1 cellular context compared by ENCODE assay signal in the genomic region with DNA sequence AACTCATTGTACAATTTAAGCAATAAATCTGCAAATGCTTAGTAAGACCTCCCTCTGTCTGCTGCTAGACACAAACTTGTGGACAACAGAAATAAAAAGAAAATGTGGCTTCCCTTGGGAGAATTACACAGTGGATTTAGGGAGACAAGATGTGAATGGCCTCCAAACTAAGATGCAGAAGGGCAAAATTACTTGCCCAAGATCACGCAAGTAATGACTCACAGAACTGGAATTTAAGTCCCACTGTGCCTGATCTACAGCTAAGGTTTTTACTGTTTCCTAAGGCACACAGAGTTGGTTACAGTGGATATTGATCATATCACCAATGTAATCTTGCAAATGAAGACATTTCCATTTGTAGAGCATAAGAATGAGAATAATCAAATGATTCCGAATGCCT.
TF ChIP-seq lines count a peak whose summit lies in the region.

No MANE protein-coding gene starts in this region.

TF ChIP-seq in H1, 55 proteins besides CTCF, POLR2A, EP300 and RAD21:
- TF ChIP-seq JUND (IDR thresholded peaks at IDR 0.05; ENCODE audit: low read length), result 0 out of 2 replicates have a peak, but pooled peaks have one; percentile 12
- TF ChIP-seq, protein P1, sequence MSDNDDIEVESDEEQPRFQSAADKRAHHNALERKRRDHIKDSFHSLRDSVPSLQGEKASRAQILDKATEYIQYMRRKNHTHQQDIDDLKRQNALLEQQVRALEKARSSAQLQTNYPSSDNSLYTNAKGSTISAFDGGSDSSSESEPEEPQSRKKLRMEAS (IDR thresholded peaks at IDR 0.05), result no peak
- TF ChIP-seq, protein P2, sequence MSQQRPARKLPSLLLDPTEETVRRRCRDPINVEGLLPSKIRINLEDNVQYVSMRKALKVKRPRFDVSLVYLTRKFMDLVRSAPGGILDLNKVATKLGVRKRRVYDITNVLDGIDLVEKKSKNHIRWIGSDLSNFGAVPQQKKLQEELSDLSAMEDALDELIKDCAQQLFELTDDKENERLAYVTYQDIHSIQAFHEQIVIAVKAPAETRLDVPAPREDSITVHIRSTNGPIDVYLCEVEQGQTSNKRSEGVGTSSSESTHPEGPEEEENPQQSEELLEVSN (IDR thresholded peaks at IDR 0.05), result no peak
- TF ChIP-seq EZH2 (IDR thresholded peaks at IDR 0.05; ENCODE audit: low read depth, low read length, severe bottlenecking), result no peak
- no peak for TF ChIP-seq ZNF274 (IDR thresholded peaks at IDR 0.05; ENCODE audit: borderline replicate concordance, extremely low read depth, low read length)
- TF ChIP-seq CBX5 (IDR thresholded peaks at IDR 0.05; ENCODE audit: low read depth, low read length), result no peak
- TF ChIP-seq FOSL1 (IDR thresholded peaks at IDR 0.05; ENCODE audit: insufficient read depth, low read depth, low read length), result no peak
- TF ChIP-seq BCL11A (IDR thresholded peaks at IDR 0.05; ENCODE audit: low read depth in 2 of 2, low read length in 2 of 2), result no peak
- TF ChIP-seq TEAD4 (IDR thresholded peaks at IDR 0.05; ENCODE audit: low read depth, low read length), result no peak
TF ChIP-seq in H1: peak in this region for 1.
